18 cellular contexts compared by ENCODE assay signal in genomic region chr20:53947501-53948195, GRCh38.
DNase-seq lines count a peak whose midpoint lies in the region; ATAC-seq and TF ChIP-seq lines count a peak whose summit lies in the region.
"Had no signal": no experiment of that assay in that cellular context is flagged by ENCODE, and none has a peak within 500 bp of the region (broad histone marks: within the 10 kb centered on the region; RNA-seq: fewer than 3 reads in every experiment).

No MANE protein-coding gene starts in this region.

- CTCF ChIA-PET in activated CD4-positive, alpha-beta T cell treated with anti-CD3 and anti-CD28 coated beads, Interleukin-2, amount 10 ng/mL, durations not matched to agents 7 days and 5 days (lab: Charles Lee): interaction anchor here (0.6 kb wide), 1 partner anchor 9 kb away, joined by 5 read pairs; no protein-coding TSS in a partner anchor
- CTCF ChIA-PET in Panc1 (lab: Charles Lee): no interaction called here

- H3K27me3 ChIP-seq in Panc1 (ENCODE audit: control insufficient read depth, insufficient read depth, low read length) (no peaks in the 10 kb centered on the region), WERI-Rb-1 (ENCODE audit: insufficient read depth, low read depth, severe bottlenecking) (peaks cover 52% of the 10 kb centered on the region)
- no peaks in the 10 kb centered on the region for H3K27me3 ChIP-seq in effector memory CD4-positive, alpha-beta T cell (replicated peaks; ENCODE audit: control insufficient read depth, insufficient read depth, low read length, poor library complexity, severe bottlenecking)

- peaks cover 5% of the 10 kb centered on the region for H3K36me3 Mint-ChIP-seq in activated CD4-positive, alpha-beta T cell treated with anti-CD3 and anti-CD28 coated beads, Interleukin-2, amount 10 ng/mL, durations not matched to agents 7 days and 5 days (ENCODE audit: low read depth)
- peaks cover 2% of the 10 kb centered on the region for H3K36me3 Mint-ChIP-seq in activated CD4-positive, alpha-beta T cell treated with anti-CD3 and anti-CD28 coated beads, Interleukin-2, amount 10 ng/mL, durations not matched to agents 24 days and 14 days (ENCODE audit: low read depth)
- H3K36me3 Mint-ChIP-seq in stimulated activated effector memory CD8-positive, alpha-beta T cell treated with anti-CD3 and anti-CD28 coated beads, Interleukin-12 subunit alpha, Interleukin-12 subunit beta, amount 100 ng/mL, for 72 hours: no peaks in the 10 kb centered on the region

- H3K27ac ChIP-seq in Panc1 (ENCODE audit: low read length): peak overlapping the region; percentile 51
- H3K27ac ChIP-seq in effector memory CD4-positive, alpha-beta T cell (ENCODE audit: insufficient read depth, low read length, poor library complexity, severe bottlenecking): peak overlapping the region; percentile 68
- no peak overlapping the region for H3K27ac ChIP-seq in WERI-Rb-1
- H3K27ac ChIP-seq: 22Rv1, PC-9 had no signal

- peaks cover 10% of the 10 kb centered on the region for H3K9me3 Mint-ChIP-seq in activated CD4-positive, alpha-beta T cell treated with anti-CD3 and anti-CD28 coated beads, Interleukin-2, amount 10 ng/mL, durations not matched to agents 7 days and 5 days
- H3K9me3 Mint-ChIP-seq in activated CD4-positive, alpha-beta T cell treated with anti-CD3 and anti-CD28 coated beads, Interleukin-2, amount 10 ng/mL, durations not matched to agents 24 days and 14 days: peaks cover 6% of the 10 kb centered on the region
- peaks cover 3% of the 10 kb centered on the region for H3K9me3 Mint-ChIP-seq in stimulated activated effector memory CD8-positive, alpha-beta T cell treated with anti-CD3 and anti-CD28 coated beads, Interleukin-12 subunit alpha, Interleukin-12 subunit beta, amount 100 ng/mL, for 72 hours
- H3K9me3 Mint-ChIP-seq: HFFc6 had no signal

- DNase-seq in activated CD4-positive, alpha-beta T cell treated with anti-CD3 and anti-CD28 coated beads, Interleukin-2, amount 10 ng/mL, durations not matched to agents 7 days and 5 days: no peak
- DNase-seq in activated CD4-positive, alpha-beta T cell treated with anti-CD3 and anti-CD28 coated beads, Interleukin-2, amount 10 ng/mL, durations not matched to agents 24 days and 14 days: no peak
- DNase-seq in Panc1 (ENCODE audit: low read depth, low spot score) (no peak), SW 1271 (lab: John Stamatoyannopoulos, UW) (no peak), WERI-Rb-1 (no peak)
- no peak for DNase-seq in effector memory CD4-positive, alpha-beta T cell
- DNase-seq in stimulated activated effector memory CD8-positive, alpha-beta T cell treated with anti-CD3 and anti-CD28 coated beads, Interleukin-12 subunit alpha, Interleukin-12 subunit beta, amount 100 ng/mL, for 72 hours (ENCODE audit: low spot score in 2 of 2): no peak
- DNase-seq: DMS79 treated with DMSO at 0.1 percent for 48 hours, HFFc6, NCI-H1092, NCI-H146, NCI-H2081, NCI-H510A treated with DMSO at 0.1 percent for 48 hours, NCI-H82, PC-9 had no signal

- POLR2A ChIA-PET in activated CD4-positive, alpha-beta T cell treated with anti-CD3 and anti-CD28 coated beads, Interleukin-2, amount 10 ng/mL, durations not matched to agents 7 days and 5 days (lab: Charles Lee): no interaction called here
- POLR2A ChIA-PET in Panc1 (lab: Charles Lee): no interaction called here

- intact Hi-C loops in activated CD4-positive, alpha-beta T cell treated with anti-CD3 and anti-CD28 coated beads, Interleukin-2, amount 10 ng/mL, durations not matched to agents 24 days and 14 days (cut with micrococcal nuclease): loop anchor here (2.0 to 10.0 kb wide), 5 partner anchors 49 to 803 kb away; partner anchors contain the start of gene PFDN4
- intact Hi-C loops in Panc1 (cut with micrococcal nuclease; ENCODE audit: unreplicated experiment): no loop called here

- no peak for ATAC-seq in Panc1
- ATAC-seq in stimulated activated effector memory CD8-positive, alpha-beta T cell treated with anti-CD3 and anti-CD28 coated beads, Interleukin-12 subunit alpha, Interleukin-12 subunit beta, amount 100 ng/mL, for 72 hours: no peak
- no peak for ATAC-seq in HG03175 (IDR thresholded peaks at IDR 0.05; ENCODE audit: unreplicated experiment)

- H3K4me1 Mint-ChIP-seq in activated CD4-positive, alpha-beta T cell treated with anti-CD3 and anti-CD28 coated beads, Interleukin-2, amount 10 ng/mL, durations not matched to agents 7 days and 5 days: peaks cover 47% of the 10 kb centered on the region
- peaks cover 41% of the 10 kb centered on the region for H3K4me1 Mint-ChIP-seq in activated CD4-positive, alpha-beta T cell treated with anti-CD3 and anti-CD28 coated beads, Interleukin-2, amount 10 ng/mL, durations not matched to agents 24 days and 14 days
- H3K4me1 Mint-ChIP-seq in stimulated activated effector memory CD8-positive, alpha-beta T cell treated with anti-CD3 and anti-CD28 coated beads, Interleukin-12 subunit alpha, Interleukin-12 subunit beta, amount 100 ng/mL, for 72 hours: peaks cover 40% of the 10 kb centered on the region

- H3K9me3 ChIP-seq in Panc1 (ENCODE audit: control insufficient read depth, insufficient read depth, low read depth, low read length): no peaks in the 10 kb centered on the region
- no peaks in the 10 kb centered on the region for H3K9me3 ChIP-seq in effector memory CD4-positive, alpha-beta T cell (ENCODE audit: control insufficient read depth, low read length)
- no peaks in the 10 kb centered on the region for H3K9me3 ChIP-seq in WERI-Rb-1 (ENCODE audit: severe bottlenecking)

- no peaks in the 10 kb centered on the region for H3K36me3 ChIP-seq in Panc1 (ENCODE audit: control insufficient read depth, insufficient read depth, low read length)
- no peaks in the 10 kb centered on the region for H3K36me3 ChIP-seq in effector memory CD4-positive, alpha-beta T cell (ENCODE audit: control insufficient read depth, insufficient read depth, low read length)
- H3K36me3 ChIP-seq in WERI-Rb-1: no peaks in the 10 kb centered on the region

- H3K4me3 Mint-ChIP-seq in activated CD4-positive, alpha-beta T cell treated with anti-CD3 and anti-CD28 coated beads, Interleukin-2, amount 10 ng/mL, durations not matched to agents 7 days and 5 days: no peak overlapping the region
- no peak overlapping the region for H3K4me3 Mint-ChIP-seq in activated CD4-positive, alpha-beta T cell treated with anti-CD3 and anti-CD28 coated beads, Interleukin-2, amount 10 ng/mL, durations not matched to agents 24 days and 14 days
- H3K4me3 Mint-ChIP-seq in stimulated activated effector memory CD8-positive, alpha-beta T cell treated with anti-CD3 and anti-CD28 coated beads, Interleukin-12 subunit alpha, Interleukin-12 subunit beta, amount 100 ng/mL, for 72 hours: no peak overlapping the region
- H3K4me3 Mint-ChIP-seq: HFFc6 had no signal

- peak overlapping the region; percentile 95 for H3K27ac Mint-ChIP-seq in activated CD4-positive, alpha-beta T cell treated with anti-CD3 and anti-CD28 coated beads, Interleukin-2, amount 10 ng/mL, durations not matched to agents 7 days and 5 days
- no peak overlapping the region for H3K27ac Mint-ChIP-seq in activated CD4-positive, alpha-beta T cell treated with anti-CD3 and anti-CD28 coated beads, Interleukin-2, amount 10 ng/mL, durations not matched to agents 24 days and 14 days
- H3K27ac Mint-ChIP-seq in stimulated activated effector memory CD8-positive, alpha-beta T cell treated with anti-CD3 and anti-CD28 coated beads, Interleukin-12 subunit alpha, Interleukin-12 subunit beta, amount 100 ng/mL, for 72 hours: peak overlapping the region; percentile 57

- TF ChIP-seq CTCF in Panc1 (IDR thresholded peaks at IDR 0.05) (no peak), WERI-Rb-1 (IDR thresholded peaks at IDR 0.05; ENCODE audit: low read depth, low read length) (no peak)

- in situ Hi-C loops in Panc1 (cut with HindIII; ENCODE audit: low pct_unique_long_range_greater_than_20kb, low sequenced_read_pairs): no loop called here

- peaks cover 33% of the 10 kb centered on the region for H3K4me1 ChIP-seq in Panc1 (ENCODE audit: control insufficient read depth, insufficient read depth, low read length)
- peaks cover 31% of the 10 kb centered on the region for H3K4me1 ChIP-seq in effector memory CD4-positive, alpha-beta T cell (ENCODE audit: control insufficient read depth, insufficient read depth, low read length, poor library complexity, severe bottlenecking)

- BruUV-seq in Panc1 (replicated peaks; lab: Mats Ljungman, UMichigan): no TSS peak

- peaks cover 1% of the 10 kb centered on the region for H3K27me3 Mint-ChIP-seq in activated CD4-positive, alpha-beta T cell treated with anti-CD3 and anti-CD28 coated beads, Interleukin-2, amount 10 ng/mL, durations not matched to agents 7 days and 5 days
- no peaks in the 10 kb centered on the region for H3K27me3 Mint-ChIP-seq in activated CD4-positive, alpha-beta T cell treated with anti-CD3 and anti-CD28 coated beads, Interleukin-2, amount 10 ng/mL, durations not matched to agents 24 days and 14 days
- H3K27me3 Mint-ChIP-seq: B cell had no signal

- H3K4me3 ChIP-seq in Panc1 (ENCODE audit: low read depth in 2 of 2, low read length in 2 of 2) (no peak overlapping the region), WERI-Rb-1 (ENCODE audit: low read depth, low read length) (no peak overlapping the region)
- H3K4me3 ChIP-seq in effector memory CD4-positive, alpha-beta T cell (ENCODE audit: insufficient read depth, low read depth, low read length, poor library complexity, severe bottlenecking): no peak overlapping the region
- H3K4me3 ChIP-seq: PC-9 had no signal
